Comparison of ENCODE assay signal across 15 cellular contexts in the genomic region with DNA sequence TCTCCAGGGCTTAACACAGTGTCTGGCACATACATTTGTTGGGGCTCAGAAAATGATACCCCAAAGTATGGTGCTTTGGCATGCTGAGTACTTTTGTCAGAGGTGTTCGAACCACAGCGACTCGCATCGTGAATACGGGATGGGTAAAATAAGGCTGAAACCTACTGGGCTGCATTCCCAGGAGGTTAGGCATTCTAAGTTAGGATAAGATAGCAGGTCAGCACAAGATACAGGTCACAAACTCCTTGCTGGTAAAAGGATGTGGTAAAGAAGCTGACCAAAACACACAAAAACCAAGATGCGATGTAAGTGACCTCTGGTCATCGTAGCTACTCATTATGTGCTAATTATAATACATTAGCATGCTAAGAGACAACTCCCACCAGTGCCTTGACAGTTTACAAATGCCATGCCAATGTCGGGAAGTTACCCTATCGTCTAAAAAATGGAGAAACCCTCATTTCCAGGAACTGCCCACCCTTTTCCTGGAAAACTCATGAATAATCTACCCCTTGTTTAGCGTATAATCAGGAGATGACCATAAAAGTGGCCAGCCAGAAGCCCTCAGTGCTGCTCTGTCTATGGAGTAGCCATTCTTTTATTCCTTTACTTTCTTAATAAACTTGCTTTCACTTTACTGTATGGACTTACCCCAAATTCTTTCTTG. TPM values are rescaled to one million over a fixed set of nuclear protein-coding genes. Genes with fewer than 3 reads are reported as not detected.
A peak's percentile ranks its signal among the peaks of the same experiment; 100 is the strongest.
DNase-seq lines count a peak whose midpoint lies in the region; ATAC-seq and TF ChIP-seq lines count a peak whose summit lies in the region.
"Had no signal": no experiment of that assay in that cellular context is flagged by ENCODE, and none has a peak within 500 bp of the region (broad histone marks: within the 10 kb centered on the region; RNA-seq: fewer than 3 reads in every experiment).

No MANE protein-coding gene starts in this region.

- H3K36me3 ChIP-seq in esophagus muscularis mucosa, result no peaks in the 10 kb centered on the region

- TF ChIP-seq POLR2A in esophagus muscularis mucosa (IDR thresholded peaks at IDR 0.05; ENCODE audit: low read depth), result no peak

- no peak overlapping the region for H3K4me3 ChIP-seq in esophagus muscularis mucosa

- H3K36me3 Mint-ChIP-seq in type B pancreatic cell, result peaks cover 6% of the 10 kb centered on the region

- peak; percentile 30 for DNase-seq in activated CD8-positive, alpha-beta memory T cell treated with anti-CD3 and anti-CD28 coated beads for 24 hours
- DNase-seq in activated CD8-positive, alpha-beta memory T cell treated with anti-CD3 and anti-CD28 coated beads, Interleukin-2, amount 50 U/mL, for 48 hours, result no peak
- DNase-seq in OCI-M1 (lab: John Stamatoyannopoulos, UW), result peak; percentile 28
- peak; percentile 57 for DNase-seq in esophagus muscularis mucosa (ENCODE audit: extremely low spot score)
- DNase-seq in type B pancreatic cell (ENCODE audit: extremely low spot score, unreplicated experiment), result peak; percentile 16
- DNase-seq: DMS79 treated with DMSO at 0.1 percent for 48 hours, H7, NCI-H1105 treated with DMSO at 0.1 percent for 48 hours, NCI-H1694, NCI-H510A, NCI-H774, Right ventricle myocardium superior had no signal

- peaks cover 5% of the 10 kb centered on the region for H3K9me3 Mint-ChIP-seq in type B pancreatic cell

- intact Hi-C loops in esophagus muscularis mucosa (cut with DNase I), result no loop called here

- no peak overlapping the region for H3K27ac ChIP-seq in esophagus muscularis mucosa (replicated peaks in 1 of 4)

- H3K4me1 Mint-ChIP-seq in type B pancreatic cell (ENCODE audit: unreplicated experiment), result no peaks in the 10 kb centered on the region

- H3K4me3 Mint-ChIP-seq in type B pancreatic cell, result no peak overlapping the region
- H3K4me3 Mint-ChIP-seq: B cell had no signal

- TF ChIP-seq EP300 in esophagus muscularis mucosa (IDR thresholded peaks at IDR 0.05), result no peak

- H3K27me3 ChIP-seq in esophagus muscularis mucosa, result no peaks in the 10 kb centered on the region

- no peak overlapping the region for H3K27ac Mint-ChIP-seq in type B pancreatic cell
- H3K27ac Mint-ChIP-seq: B cell had no signal

- no peaks in the 10 kb centered on the region for H3K9me3 ChIP-seq in esophagus muscularis mucosa

- H3K4me1 ChIP-seq in esophagus muscularis mucosa, result peaks cover 0 to 14% (median 8%) of the 10 kb centered on the region in 4 donors

- 89% methylated on average over 10 of the region's 10 CpGs for WGBS in esophagus muscularis mucosa

- H3K27me3 Mint-ChIP-seq in type B pancreatic cell, result peaks cover 3% of the 10 kb centered on the region
- H3K27me3 Mint-ChIP-seq: B cell had no signal

- ATAC-seq in GM18511 (IDR thresholded peaks at IDR 0.05; ENCODE audit: unreplicated experiment), result no peak
- ATAC-seq in HG03432 (IDR thresholded peaks at IDR 0.05; ENCODE audit: unreplicated experiment), result no peak

- TF ChIP-seq CTCF in esophagus muscularis mucosa (IDR thresholded peaks at IDR 0.05) (no peak), type B pancreatic cell (conservative IDR thresholded peaks at IDR 0.05) (no peak)

RNA-seq across cellular contexts. Expression of a gene that starts 3.3 kb away (rescaled TPM):
- total RNA-seq in esophagus muscularis mucosa, result 10 to 100 TPM; 31.8 to 48.9 (median 37.1) TPM
- 45.8 and 83.5 TPM in 2 replicates for total RNA-seq in type B pancreatic cell (ENCODE audit: low replicate concordance)
